1 cellular context compared by ENCODE assay signal in the genomic region with DNA sequence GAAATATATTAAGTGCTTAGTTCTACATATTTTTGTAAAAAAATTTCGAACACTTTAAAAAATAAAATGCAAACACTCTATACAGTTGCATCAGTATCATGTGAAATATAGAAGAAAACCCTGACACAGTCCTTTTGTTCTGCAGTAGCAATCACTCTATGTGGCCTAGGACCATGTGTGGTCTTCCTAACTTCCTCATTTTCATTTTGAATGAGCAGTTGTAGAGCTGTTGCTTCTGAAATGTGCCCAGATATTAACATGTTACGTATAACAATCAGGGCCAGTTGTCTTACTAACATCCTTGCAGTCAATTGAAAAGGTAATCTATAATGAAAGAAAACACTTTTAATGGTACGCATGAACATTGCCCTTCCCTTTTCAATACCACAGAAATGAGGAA.
TF ChIP-seq lines count a peak whose summit lies in the region.

No MANE protein-coding gene starts in this region.

TF ChIP-seq in H1, 55 proteins besides CTCF, POLR2A, EP300 and RAD21 (continued from another document):
- TF ChIP-seq, protein P1, sequence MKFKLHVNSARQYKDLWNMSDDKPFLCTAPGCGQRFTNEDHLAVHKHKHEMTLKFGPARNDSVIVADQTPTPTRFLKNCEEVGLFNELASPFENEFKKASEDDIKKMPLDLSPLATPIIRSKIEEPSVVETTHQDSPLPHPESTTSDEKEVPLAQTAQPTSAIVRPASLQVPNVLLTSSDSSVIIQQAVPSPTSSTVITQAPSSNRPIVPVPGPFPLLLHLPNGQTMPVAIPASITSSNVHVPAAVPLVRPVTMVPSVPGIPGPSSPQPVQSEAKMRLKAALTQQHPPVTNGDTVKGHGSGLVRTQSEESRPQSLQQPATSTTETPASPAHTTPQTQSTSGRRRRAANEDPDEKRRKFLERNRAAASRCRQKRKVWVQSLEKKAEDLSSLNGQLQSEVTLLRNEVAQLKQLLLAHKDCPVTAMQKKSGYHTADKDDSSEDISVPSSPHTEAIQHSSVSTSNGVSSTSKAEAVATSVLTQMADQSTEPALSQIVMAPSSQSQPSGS (IDR thresholded peaks at IDR 0.05; ENCODE audit: low read length) = no peak
- TF ChIP-seq SP4 (IDR thresholded peaks at IDR 0.05; ENCODE audit: low read length) (no peak), SP1 (IDR thresholded peaks at IDR 0.05; ENCODE audit: low read depth, low read length) (no peak), CBX5 (IDR thresholded peaks at IDR 0.05; ENCODE audit: low read depth, low read length) (no peak), TAF7 (optimal IDR thresholded peaks at IDR 0.05; ENCODE audit: borderline replicate concordance, low read depth, low read length) (no peak), HDAC6 (IDR thresholded peaks at IDR 0.05; ENCODE audit: low read depth, low read length) (no peak), NANOG (IDR thresholded peaks at IDR 0.05; ENCODE audit: insufficient read depth, low read depth, low read length, poor library complexity, severe bottlenecking) (no peak), CTBP2 (IDR thresholded peaks at IDR 0.05; ENCODE audit: borderline replicate concordance, insufficient read depth, insufficient read length, low read length) (no peak)
- TF ChIP-seq, protein P2, sequence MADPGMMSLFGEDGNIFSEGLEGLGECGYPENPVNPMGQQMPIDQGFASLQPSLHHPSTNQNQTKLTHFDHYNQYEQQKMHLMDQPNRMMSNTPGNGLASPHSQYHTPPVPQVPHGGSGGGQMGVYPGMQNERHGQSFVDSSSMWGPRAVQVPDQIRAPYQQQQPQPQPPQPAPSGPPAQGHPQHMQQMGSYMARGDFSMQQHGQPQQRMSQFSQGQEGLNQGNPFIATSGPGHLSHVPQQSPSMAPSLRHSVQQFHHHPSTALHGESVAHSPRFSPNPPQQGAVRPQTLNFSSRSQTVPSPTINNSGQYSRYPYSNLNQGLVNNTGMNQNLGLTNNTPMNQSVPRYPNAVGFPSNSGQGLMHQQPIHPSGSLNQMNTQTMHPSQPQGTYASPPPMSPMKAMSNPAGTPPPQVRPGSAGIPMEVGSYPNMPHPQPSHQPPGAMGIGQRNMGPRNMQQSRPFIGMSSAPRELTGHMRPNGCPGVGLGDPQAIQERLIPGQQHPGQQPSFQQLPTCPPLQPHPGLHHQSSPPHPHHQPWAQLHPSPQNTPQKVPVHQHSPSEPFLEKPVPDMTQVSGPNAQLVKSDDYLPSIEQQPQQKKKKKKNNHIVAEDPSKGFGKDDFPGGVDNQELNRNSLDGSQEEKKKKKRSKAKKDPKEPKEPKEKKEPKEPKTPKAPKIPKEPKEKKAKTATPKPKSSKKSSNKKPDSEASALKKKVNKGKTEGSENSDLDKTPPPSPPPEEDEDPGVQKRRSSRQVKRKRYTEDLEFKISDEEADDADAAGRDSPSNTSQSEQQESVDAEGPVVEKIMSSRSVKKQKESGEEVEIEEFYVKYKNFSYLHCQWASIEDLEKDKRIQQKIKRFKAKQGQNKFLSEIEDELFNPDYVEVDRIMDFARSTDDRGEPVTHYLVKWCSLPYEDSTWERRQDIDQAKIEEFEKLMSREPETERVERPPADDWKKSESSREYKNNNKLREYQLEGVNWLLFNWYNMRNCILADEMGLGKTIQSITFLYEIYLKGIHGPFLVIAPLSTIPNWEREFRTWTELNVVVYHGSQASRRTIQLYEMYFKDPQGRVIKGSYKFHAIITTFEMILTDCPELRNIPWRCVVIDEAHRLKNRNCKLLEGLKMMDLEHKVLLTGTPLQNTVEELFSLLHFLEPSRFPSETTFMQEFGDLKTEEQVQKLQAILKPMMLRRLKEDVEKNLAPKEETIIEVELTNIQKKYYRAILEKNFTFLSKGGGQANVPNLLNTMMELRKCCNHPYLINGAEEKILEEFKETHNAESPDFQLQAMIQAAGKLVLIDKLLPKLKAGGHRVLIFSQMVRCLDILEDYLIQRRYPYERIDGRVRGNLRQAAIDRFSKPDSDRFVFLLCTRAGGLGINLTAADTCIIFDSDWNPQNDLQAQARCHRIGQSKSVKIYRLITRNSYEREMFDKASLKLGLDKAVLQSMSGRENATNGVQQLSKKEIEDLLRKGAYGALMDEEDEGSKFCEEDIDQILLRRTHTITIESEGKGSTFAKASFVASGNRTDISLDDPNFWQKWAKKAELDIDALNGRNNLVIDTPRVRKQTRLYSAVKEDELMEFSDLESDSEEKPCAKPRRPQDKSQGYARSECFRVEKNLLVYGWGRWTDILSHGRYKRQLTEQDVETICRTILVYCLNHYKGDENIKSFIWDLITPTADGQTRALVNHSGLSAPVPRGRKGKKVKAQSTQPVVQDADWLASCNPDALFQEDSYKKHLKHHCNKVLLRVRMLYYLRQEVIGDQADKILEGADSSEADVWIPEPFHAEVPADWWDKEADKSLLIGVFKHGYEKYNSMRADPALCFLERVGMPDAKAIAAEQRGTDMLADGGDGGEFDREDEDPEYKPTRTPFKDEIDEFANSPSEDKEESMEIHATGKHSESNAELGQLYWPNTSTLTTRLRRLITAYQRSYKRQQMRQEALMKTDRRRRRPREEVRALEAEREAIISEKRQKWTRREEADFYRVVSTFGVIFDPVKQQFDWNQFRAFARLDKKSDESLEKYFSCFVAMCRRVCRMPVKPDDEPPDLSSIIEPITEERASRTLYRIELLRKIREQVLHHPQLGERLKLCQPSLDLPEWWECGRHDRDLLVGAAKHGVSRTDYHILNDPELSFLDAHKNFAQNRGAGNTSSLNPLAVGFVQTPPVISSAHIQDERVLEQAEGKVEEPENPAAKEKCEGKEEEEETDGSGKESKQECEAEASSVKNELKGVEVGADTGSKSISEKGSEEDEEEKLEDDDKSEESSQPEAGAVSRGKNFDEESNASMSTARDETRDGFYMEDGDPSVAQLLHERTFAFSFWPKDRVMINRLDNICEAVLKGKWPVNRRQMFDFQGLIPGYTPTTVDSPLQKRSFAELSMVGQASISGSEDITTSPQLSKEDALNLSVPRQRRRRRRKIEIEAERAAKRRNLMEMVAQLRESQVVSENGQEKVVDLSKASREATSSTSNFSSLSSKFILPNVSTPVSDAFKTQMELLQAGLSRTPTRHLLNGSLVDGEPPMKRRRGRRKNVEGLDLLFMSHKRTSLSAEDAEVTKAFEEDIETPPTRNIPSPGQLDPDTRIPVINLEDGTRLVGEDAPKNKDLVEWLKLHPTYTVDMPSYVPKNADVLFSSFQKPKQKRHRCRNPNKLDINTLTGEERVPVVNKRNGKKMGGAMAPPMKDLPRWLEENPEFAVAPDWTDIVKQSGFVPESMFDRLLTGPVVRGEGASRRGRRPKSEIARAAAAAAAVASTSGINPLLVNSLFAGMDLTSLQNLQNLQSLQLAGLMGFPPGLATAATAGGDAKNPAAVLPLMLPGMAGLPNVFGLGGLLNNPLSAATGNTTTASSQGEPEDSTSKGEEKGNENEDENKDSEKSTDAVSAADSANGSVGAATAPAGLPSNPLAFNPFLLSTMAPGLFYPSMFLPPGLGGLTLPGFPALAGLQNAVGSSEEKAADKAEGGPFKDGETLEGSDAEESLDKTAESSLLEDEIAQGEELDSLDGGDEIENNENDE (IDR thresholded peaks at IDR 0.05; ENCODE audit: insufficient replicate concordance, low read length) = no peak
TF ChIP-seq in H1: peak in this region for 0.
